Comparison of ENCODE assay signal across 1 cellular context in the genomic region with DNA sequence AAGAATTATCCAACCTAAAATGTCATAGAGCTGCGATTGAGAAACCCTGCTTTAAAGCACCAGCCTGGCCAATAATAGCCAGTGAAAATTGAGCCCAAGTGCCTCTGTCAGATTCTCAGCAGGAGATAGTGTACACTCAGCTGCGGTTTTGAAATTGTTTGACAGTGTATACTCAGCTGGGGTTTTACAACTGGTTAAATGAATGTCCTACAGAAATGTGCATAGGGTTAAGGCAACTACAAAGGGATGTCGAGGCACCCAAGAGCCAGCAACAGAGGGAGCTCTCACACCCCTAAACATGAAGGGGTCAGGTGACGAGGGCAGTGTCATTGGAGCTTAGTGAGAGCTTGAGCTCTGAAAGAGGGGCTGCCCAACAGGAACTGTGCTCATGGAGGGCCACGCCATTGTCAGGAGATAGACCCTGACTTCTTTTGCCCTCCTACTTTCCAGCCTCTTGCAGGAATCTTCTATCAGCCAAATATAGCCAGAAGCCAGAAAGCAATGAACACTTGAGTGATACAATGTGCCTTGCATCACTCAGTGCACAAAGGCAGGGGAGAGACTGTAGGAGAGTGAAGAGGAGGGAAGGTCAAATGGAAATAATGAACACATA.
TF ChIP-seq lines count a peak whose summit lies in the region.

No MANE protein-coding gene starts in this region.

TF ChIP-seq in GM12878, 131 proteins besides CTCF, POLR2A, EP300 and RAD21 (continued from another document and continues in another):
- no peak for TF ChIP-seq BACH1 (IDR thresholded peaks at IDR 0.05; ENCODE audit: borderline replicate concordance)
- TF ChIP-seq FOS (IDR thresholded peaks at IDR 0.05; ENCODE audit: borderline replicate concordance, extremely low read depth, insufficient read length) = no peak
- TF ChIP-seq BRCA1 (IDR thresholded peaks at IDR 0.05; ENCODE audit: low read depth, low read length) = no peak
- TF ChIP-seq HCFC1 (IDR thresholded peaks at IDR 0.05; ENCODE audit: low read length) = no peak
- peak; percentile 29; the same call in 1 of the 2 replicates for TF ChIP-seq RUNX3 (IDR thresholded peaks at IDR 0.05; ENCODE audit: low read length)
- TF ChIP-seq IKZF1 (conservative IDR thresholded peaks at IDR 0.05) = no peak
- TF ChIP-seq POLR2AphosphoS5 (IDR thresholded peaks at IDR 0.05; ENCODE audit: low read length) = no peak
- no peak for TF ChIP-seq HDAC6 (IDR thresholded peaks at IDR 0.05; ENCODE audit: unreplicated experiment)
- TF ChIP-seq, protein P1, sequence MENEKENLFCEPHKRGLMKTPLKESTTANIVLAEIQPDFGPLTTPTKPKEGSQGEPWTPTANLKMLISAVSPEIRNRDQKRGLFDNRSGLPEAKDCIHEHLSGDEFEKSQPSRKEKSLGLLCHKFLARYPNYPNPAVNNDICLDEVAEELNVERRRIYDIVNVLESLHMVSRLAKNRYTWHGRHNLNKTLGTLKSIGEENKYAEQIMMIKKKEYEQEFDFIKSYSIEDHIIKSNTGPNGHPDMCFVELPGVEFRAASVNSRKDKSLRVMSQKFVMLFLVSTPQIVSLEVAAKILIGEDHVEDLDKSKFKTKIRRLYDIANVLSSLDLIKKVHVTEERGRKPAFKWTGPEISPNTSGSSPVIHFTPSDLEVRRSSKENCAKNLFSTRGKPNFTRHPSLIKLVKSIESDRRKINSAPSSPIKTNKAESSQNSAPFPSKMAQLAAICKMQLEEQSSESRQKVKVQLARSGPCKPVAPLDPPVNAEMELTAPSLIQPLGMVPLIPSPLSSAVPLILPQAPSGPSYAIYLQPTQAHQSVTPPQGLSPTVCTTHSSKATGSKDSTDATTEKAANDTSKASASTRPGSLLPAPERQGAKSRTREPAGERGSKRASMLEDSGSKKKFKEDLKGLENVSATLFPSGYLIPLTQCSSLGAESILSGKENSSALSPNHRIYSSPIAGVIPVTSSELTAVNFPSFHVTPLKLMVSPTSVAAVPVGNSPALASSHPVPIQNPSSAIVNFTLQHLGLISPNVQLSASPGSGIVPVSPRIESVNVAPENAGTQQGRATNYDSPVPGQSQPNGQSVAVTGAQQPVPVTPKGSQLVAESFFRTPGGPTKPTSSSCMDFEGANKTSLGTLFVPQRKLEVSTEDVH (IDR thresholded peaks at IDR 0.05; ENCODE audit: low read depth, partially characterized antibody) = no peak
- TF ChIP-seq ZNF217 (IDR thresholded peaks at IDR 0.05) = no peak
- TF ChIP-seq, protein P2, sequence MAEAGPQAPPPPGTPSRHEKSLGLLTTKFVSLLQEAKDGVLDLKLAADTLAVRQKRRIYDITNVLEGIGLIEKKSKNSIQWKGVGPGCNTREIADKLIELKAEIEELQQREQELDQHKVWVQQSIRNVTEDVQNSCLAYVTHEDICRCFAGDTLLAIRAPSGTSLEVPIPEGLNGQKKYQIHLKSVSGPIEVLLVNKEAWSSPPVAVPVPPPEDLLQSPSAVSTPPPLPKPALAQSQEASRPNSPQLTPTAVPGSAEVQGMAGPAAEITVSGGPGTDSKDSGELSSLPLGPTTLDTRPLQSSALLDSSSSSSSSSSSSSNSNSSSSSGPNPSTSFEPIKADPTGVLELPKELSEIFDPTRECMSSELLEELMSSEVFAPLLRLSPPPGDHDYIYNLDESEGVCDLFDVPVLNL (IDR thresholded peaks at IDR 0.05; ENCODE audit: low read depth, low read length) = no peak
- TF ChIP-seq, protein P3, sequence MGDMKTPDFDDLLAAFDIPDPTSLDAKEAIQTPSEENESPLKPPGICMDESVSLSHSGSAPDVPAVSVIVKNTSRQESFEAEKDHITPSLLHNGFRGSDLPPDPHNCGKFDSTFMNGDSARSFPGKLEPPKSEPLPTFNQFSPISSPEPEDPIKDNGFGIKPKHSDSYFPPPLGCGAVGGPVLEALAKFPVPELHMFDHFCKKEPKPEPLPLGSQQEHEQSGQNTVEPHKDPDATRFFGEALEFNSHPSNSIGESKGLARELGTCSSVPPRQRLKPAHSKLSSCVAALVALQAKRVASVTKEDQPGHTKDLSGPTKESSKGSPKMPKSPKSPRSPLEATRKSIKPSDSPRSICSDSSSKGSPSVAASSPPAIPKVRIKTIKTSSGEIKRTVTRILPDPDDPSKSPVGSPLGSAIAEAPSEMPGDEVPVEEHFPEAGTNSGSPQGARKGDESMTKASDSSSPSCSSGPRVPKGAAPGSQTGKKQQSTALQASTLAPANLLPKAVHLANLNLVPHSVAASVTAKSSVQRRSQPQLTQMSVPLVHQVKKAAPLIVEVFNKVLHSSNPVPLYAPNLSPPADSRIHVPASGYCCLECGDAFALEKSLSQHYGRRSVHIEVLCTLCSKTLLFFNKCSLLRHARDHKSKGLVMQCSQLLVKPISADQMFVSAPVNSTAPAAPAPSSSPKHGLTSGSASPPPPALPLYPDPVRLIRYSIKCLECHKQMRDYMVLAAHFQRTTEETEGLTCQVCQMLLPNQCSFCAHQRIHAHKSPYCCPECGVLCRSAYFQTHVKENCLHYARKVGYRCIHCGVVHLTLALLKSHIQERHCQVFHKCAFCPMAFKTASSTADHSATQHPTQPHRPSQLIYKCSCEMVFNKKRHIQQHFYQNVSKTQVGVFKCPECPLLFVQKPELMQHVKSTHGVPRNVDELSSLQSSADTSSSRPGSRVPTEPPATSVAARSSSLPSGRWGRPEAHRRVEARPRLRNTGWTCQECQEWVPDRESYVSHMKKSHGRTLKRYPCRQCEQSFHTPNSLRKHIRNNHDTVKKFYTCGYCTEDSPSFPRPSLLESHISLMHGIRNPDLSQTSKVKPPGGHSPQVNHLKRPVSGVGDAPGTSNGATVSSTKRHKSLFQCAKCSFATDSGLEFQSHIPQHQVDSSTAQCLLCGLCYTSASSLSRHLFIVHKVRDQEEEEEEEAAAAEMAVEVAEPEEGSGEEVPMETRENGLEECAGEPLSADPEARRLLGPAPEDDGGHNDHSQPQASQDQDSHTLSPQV (IDR thresholded peaks at IDR 0.05) = no peak
- peak; percentile 68 for TF ChIP-seq NR2F1 (conservative IDR thresholded peaks at IDR 0.05)
- no peak for TF ChIP-seq ESRRA (IDR thresholded peaks at IDR 0.05; ENCODE audit: low read length)
- TF ChIP-seq CREB1 (IDR thresholded peaks at IDR 0.05; ENCODE audit: low read depth) = no peak
- peak; percentile 70 for TF ChIP-seq YY1 (IDR thresholded peaks at IDR 0.05; ENCODE audit: low read depth, low read length)
- TF ChIP-seq, protein P4, sequence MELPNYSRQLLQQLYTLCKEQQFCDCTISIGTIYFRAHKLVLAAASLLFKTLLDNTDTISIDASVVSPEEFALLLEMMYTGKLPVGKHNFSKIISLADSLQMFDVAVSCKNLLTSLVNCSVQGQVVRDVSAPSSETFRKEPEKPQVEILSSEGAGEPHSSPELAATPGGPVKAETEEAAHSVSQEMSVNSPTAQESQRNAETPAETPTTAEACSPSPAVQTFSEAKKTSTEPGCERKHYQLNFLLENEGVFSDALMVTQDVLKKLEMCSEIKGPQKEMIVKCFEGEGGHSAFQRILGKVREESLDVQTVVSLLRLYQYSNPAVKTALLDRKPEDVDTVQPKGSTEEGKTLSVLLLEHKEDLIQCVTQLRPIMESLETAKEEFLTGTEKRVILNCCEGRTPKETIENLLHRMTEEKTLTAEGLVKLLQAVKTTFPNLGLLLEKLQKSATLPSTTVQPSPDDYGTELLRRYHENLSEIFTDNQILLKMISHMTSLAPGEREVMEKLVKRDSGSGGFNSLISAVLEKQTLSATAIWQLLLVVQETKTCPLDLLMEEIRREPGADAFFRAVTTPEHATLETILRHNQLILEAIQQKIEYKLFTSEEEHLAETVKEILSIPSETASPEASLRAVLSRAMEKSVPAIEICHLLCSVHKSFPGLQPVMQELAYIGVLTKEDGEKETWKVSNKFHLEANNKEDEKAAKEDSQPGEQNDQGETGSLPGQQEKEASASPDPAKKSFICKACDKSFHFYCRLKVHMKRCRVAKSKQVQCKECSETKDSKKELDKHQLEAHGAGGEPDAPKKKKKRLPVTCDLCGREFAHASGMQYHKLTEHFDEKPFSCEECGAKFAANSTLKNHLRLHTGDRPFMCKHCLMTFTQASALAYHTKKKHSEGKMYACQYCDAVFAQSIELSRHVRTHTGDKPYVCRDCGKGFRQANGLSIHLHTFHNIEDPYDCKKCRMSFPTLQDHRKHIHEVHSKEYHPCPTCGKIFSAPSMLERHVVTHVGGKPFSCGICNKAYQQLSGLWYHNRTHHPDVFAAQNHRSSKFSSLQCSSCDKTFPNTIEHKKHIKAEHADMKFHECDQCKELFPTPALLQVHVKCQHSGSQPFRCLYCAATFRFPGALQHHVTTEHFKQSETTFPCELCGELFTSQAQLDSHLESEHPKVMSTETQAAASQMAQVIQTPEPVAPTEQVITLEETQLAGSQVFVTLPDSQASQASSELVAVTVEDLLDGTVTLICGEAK (IDR thresholded peaks at IDR 0.05; ENCODE audit: borderline replicate concordance) = no peak
- no peak for TF ChIP-seq RELA (IDR thresholded peaks at IDR 0.05; ENCODE audit: borderline replicate concordance, partially characterized antibody)
- TF ChIP-seq, protein P5, sequence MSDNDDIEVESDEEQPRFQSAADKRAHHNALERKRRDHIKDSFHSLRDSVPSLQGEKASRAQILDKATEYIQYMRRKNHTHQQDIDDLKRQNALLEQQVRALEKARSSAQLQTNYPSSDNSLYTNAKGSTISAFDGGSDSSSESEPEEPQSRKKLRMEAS (IDR thresholded peaks at IDR 0.05; ENCODE audit: low read depth, low read length) = no peak
- no peak for TF ChIP-seq GATAD2B (conservative IDR thresholded peaks at IDR 0.05; ENCODE audit: low read depth)
- no peak for TF ChIP-seq CHD2 (IDR thresholded peaks at IDR 0.05; ENCODE audit: borderline replicate concordance, low read depth, low read length)
- TF ChIP-seq FOXK2 (IDR thresholded peaks at IDR 0.05) = no peak
- TF ChIP-seq SMC3 (IDR thresholded peaks at IDR 0.05; ENCODE audit: borderline replicate concordance, low read length) = peak; percentile 84
- peak; percentile 77 to 78 for TF ChIP-seq BHLHE40 (IDR thresholded peaks at IDR 0.05; ENCODE audit: borderline replicate concordance in 1 of 2, low read depth in 2 of 2, low read length in 1 of 2)
- no peak for TF ChIP-seq SUZ12 (IDR thresholded peaks at IDR 0.05; ENCODE audit: unreplicated experiment)
- no peak for TF ChIP-seq MYC (IDR thresholded peaks at IDR 0.05; ENCODE audit: insufficient read depth, insufficient read length, insufficient replicate concordance, low read length, severe bottlenecking)
- TF ChIP-seq NR2C1 (IDR thresholded peaks at IDR 0.05) = no peak
- TF ChIP-seq BMI1 (IDR thresholded peaks at IDR 0.05; ENCODE audit: borderline replicate concordance) = no peak
- no peak for TF ChIP-seq SREBF2 (IDR thresholded peaks at IDR 0.05; ENCODE audit: low read length)
- no peak for TF ChIP-seq TCF3 (IDR thresholded peaks at IDR 0.05; ENCODE audit: borderline replicate concordance, insufficient read depth, low read depth, low read length)
- no peak for TF ChIP-seq MXI1 (IDR thresholded peaks at IDR 0.05; ENCODE audit: low read depth, low read length)
- no peak; the same call in 1 of the 2 replicates for TF ChIP-seq SMARCA5 (IDR thresholded peaks at IDR 0.05)
- TF ChIP-seq SP1 (IDR thresholded peaks at IDR 0.05; ENCODE audit: low read depth, low read length) = no peak
- no peak for TF ChIP-seq ZSCAN29 (IDR thresholded peaks at IDR 0.05)
- TF ChIP-seq, protein P6, sequence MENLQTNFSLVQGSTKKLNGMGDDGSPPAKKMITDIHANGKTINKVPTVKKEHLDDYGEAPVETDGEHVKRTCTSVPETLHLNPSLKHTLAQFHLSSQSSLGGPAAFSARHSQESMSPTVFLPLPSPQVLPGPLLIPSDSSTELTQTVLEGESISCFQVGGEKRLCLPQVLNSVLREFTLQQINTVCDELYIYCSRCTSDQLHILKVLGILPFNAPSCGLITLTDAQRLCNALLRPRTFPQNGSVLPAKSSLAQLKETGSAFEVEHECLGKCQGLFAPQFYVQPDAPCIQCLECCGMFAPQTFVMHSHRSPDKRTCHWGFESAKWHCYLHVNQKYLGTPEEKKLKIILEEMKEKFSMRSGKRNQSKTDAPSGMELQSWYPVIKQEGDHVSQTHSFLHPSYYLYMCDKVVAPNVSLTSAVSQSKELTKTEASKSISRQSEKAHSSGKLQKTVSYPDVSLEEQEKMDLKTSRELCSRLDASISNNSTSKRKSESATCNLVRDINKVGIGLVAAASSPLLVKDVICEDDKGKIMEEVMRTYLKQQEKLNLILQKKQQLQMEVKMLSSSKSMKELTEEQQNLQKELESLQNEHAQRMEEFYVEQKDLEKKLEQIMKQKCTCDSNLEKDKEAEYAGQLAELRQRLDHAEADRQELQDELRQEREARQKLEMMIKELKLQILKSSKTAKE (IDR thresholded peaks at IDR 0.05; ENCODE audit: low read depth, poor library complexity, severe bottlenecking) = no peak
- peak; percentile 3; the same call in 1 of the 2 replicates for TF ChIP-seq SPI1 (IDR thresholded peaks at IDR 0.05; ENCODE audit: borderline replicate concordance, insufficient read depth, low read depth, low read length)
- no peak for TF ChIP-seq GABPA (IDR thresholded peaks at IDR 0.05; ENCODE audit: low read depth)
- 0 out of 2 replicates have a peak, but pooled peaks have one; percentile 38 for TF ChIP-seq ZNF24 (IDR thresholded peaks at IDR 0.05)
- TF ChIP-seq, protein P7, sequence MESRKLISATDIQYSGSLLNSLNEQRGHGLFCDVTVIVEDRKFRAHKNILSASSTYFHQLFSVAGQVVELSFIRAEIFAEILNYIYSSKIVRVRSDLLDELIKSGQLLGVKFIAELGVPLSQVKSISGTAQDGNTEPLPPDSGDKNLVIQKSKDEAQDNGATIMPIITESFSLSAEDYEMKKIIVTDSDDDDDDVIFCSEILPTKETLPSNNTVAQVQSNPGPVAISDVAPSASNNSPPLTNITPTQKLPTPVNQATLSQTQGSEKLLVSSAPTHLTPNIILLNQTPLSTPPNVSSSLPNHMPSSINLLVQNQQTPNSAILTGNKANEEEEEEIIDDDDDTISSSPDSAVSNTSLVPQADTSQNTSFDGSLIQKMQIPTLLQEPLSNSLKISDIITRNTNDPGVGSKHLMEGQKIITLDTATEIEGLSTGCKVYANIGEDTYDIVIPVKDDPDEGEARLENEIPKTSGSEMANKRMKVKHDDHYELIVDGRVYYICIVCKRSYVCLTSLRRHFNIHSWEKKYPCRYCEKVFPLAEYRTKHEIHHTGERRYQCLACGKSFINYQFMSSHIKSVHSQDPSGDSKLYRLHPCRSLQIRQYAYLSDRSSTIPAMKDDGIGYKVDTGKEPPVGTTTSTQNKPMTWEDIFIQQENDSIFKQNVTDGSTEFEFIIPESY (IDR thresholded peaks at IDR 0.05) = no peak
- TF ChIP-seq CBX5 (IDR thresholded peaks at IDR 0.05; ENCODE audit: low read depth) = no peak
- TF ChIP-seq TAF1 (IDR thresholded peaks at IDR 0.05; ENCODE audit: borderline replicate concordance, low read depth, low read length) = no peak
- no peak for TF ChIP-seq IRF4 (IDR thresholded peaks at IDR 0.05; ENCODE audit: low read depth, low read length)
- no peak for TF ChIP-seq HDAC2 (IDR thresholded peaks at IDR 0.05)
- TF ChIP-seq RAD51 (IDR thresholded peaks at IDR 0.05) = peak; percentile 85
- TF ChIP-seq HDGF (IDR thresholded peaks at IDR 0.05) = no peak
- no peak for TF ChIP-seq JUNB (IDR thresholded peaks at IDR 0.05)
